12 cellular contexts compared by ENCODE assay signal in genomic region chr12:49511410-49511809, GRCh38.
"Had no signal": no experiment of that assay in that cellular context is flagged by ENCODE, and none has a peak within 500 bp of the region (broad histone marks: within the 10 kb centered on the region; RNA-seq: fewer than 3 reads in every experiment).

No MANE protein-coding gene starts in this region.

- H3K9me3 ChIP-seq: gastroesophageal sphincter had no signal

- H3K9me3 Mint-ChIP-seq: activated CD4-positive, alpha-beta memory T cell treated with anti-CD3 and anti-CD28 coated beads for 36 hours; activated naive CD4-positive, alpha-beta T cell treated with anti-CD3 and anti-CD28 coated beads for 36 hours; naive B cell had no signal

- H3K4me3 ChIP-seq: coronary artery, gastroesophageal sphincter had no signal

- DNase-seq: activated CD4-positive, alpha-beta memory T cell treated with anti-CD3 and anti-CD28 coated beads for 36 hours; activated CD8-positive, alpha-beta memory T cell treated with anti-CD3 and anti-CD28 coated beads, Interleukin-2, amount 50 U/mL, for 48 hours; activated naive CD4-positive, alpha-beta T cell treated with anti-CD3 and anti-CD28 coated beads for 36 hours; caudate nucleus; effector CD4-positive, alpha-beta T cell; naive B cell; retina; stimulated activated CD4-positive, alpha-beta T cell treated with anti-CD3 and anti-CD28 coated beads, Interleukin-15, amount 100 ng/mL, for 24 hours; stimulated activated CD4-positive, alpha-beta T cell treated with anti-CD3 and anti-CD28 coated beads, Interleukin-4, amount 100 ng/mL, for 24 hours had no signal

- H3K36me3 Mint-ChIP-seq: activated CD4-positive, alpha-beta memory T cell treated with anti-CD3 and anti-CD28 coated beads for 36 hours; naive B cell had no signal

- H3K27me3 ChIP-seq: gastroesophageal sphincter had no signal

- H3K4me3 Mint-ChIP-seq: activated CD4-positive, alpha-beta memory T cell treated with anti-CD3 and anti-CD28 coated beads for 36 hours; activated naive CD4-positive, alpha-beta T cell treated with anti-CD3 and anti-CD28 coated beads for 36 hours; naive B cell had no signal

- H3K4me1 ChIP-seq: parathyroid adenoma had no signal

- H3K27ac Mint-ChIP-seq: activated CD4-positive, alpha-beta memory T cell treated with anti-CD3 and anti-CD28 coated beads for 36 hours; activated naive CD4-positive, alpha-beta T cell treated with anti-CD3 and anti-CD28 coated beads for 36 hours; naive B cell had no signal

- ATAC-seq: gastroesophageal sphincter had no signal

- H3K27ac ChIP-seq: coronary artery, gastroesophageal sphincter, parathyroid adenoma had no signal

- H3K27me3 Mint-ChIP-seq: activated CD4-positive, alpha-beta memory T cell treated with anti-CD3 and anti-CD28 coated beads for 36 hours; naive B cell had no signal

- H3K4me1 Mint-ChIP-seq: naive B cell had no signal
